Comparison of ENCODE assay signal across 1 cellular context in genomic region chr2:213284105-213285090, GRCh38.
A peak's percentile ranks its signal among the peaks of the same experiment; 100 is the strongest.
TF ChIP-seq lines count a peak whose summit lies in the region.

Gene SPAG16 (plus strand): TSS chr2:213284464.

TF ChIP-seq in HepG2, 621 proteins besides CTCF, POLR2A, EP300 and RAD21 (continued from another document and continues in another):
- no peak for TF ChIP-seq RNF219 (CRISPR knock-in tag; IDR thresholded peaks at IDR 0.05)
- TF ChIP-seq TP53 (CRISPR knock-in tag; conservative IDR thresholded peaks at IDR 0.05) = no peak
- no peak; the same call in 1 of the 2 replicates for TF ChIP-seq ZNF740 (CRISPR knock-in tag; IDR thresholded peaks at IDR 0.05)
- 0 out of 2 replicates have a peak, but pooled peaks have one; percentile 32 for TF ChIP-seq ZMYM2 (CRISPR knock-in tag; IDR thresholded peaks at IDR 0.05)
- no peak; the same call in 1 of the 2 replicates for TF ChIP-seq TMF1 (CRISPR knock-in tag; IDR thresholded peaks at IDR 0.05; ENCODE audit: low read depth)
- peak; percentile 54 for TF ChIP-seq ZNF263 (CRISPR knock-in tag; IDR thresholded peaks at IDR 0.05)
- TF ChIP-seq TCF12 (IDR thresholded peaks at IDR 0.05) = no peak
- peak; percentile 49 for TF ChIP-seq TCF12 (CRISPR knock-in tag; IDR thresholded peaks at IDR 0.05)
- no peak for TF ChIP-seq RBM39 (IDR thresholded peaks at IDR 0.05; ENCODE audit: low read depth, low read length, poor library complexity, severe bottlenecking)
- no peak for TF ChIP-seq ZNF10 (CRISPR knock-in tag; IDR thresholded peaks at IDR 0.05; ENCODE audit: borderline replicate concordance, low read depth)
- TF ChIP-seq, protein P1, sequence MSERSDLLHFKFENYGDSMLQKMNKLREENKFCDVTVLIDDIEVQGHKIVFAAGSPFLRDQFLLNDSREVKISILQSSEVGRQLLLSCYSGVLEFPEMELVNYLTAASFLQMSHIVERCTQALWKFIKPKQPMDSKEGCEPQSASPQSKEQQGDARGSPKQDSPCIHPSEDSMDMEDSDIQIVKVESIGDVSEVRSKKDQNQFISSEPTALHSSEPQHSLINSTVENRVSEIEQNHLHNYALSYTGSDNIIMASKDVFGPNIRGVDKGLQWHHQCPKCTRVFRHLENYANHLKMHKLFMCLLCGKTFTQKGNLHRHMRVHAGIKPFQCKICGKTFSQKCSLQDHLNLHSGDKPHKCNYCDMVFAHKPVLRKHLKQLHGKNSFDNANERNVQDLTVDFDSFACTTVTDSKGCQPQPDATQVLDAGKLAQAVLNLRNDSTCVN (CRISPR knock-in tag; IDR thresholded peaks at IDR 0.05; ENCODE audit: borderline replicate concordance) = peak; percentile 72; the same call in 1 of the 2 replicates
- no peak for TF ChIP-seq ZNF773 (CRISPR knock-in tag; IDR thresholded peaks at IDR 0.05; ENCODE audit: borderline replicate concordance)
- no peak for TF ChIP-seq ZNF484 (CRISPR knock-in tag; IDR thresholded peaks at IDR 0.05; ENCODE audit: borderline replicate concordance, low read depth)
- peak; percentile 85 for TF ChIP-seq PHF20 (CRISPR knock-in tag; IDR thresholded peaks at IDR 0.05)
- peak; percentile 69 for TF ChIP-seq ZNF407 (CRISPR knock-in tag; IDR thresholded peaks at IDR 0.05; ENCODE audit: not compliant biosample characterization)
- TF ChIP-seq CHCHD3 (CRISPR knock-in tag; IDR thresholded peaks at IDR 0.05) = 0 out of 2 replicates have a peak, but pooled peaks have one; percentile 55
- no peak for TF ChIP-seq ZNF160 (CRISPR knock-in tag; IDR thresholded peaks at IDR 0.05)
- peak; percentile 86 for TF ChIP-seq ARID5B (CRISPR knock-in tag; IDR thresholded peaks at IDR 0.05)
- no peak for TF ChIP-seq JUNB (CRISPR knock-in tag; IDR thresholded peaks at IDR 0.05; ENCODE audit: borderline replicate concordance)
- peak; percentile 79 for TF ChIP-seq MIER2 (CRISPR knock-in tag; IDR thresholded peaks at IDR 0.05)
- TF ChIP-seq ZEB1 (IDR thresholded peaks at IDR 0.05; ENCODE audit: insufficient replicate concordance, low read depth) = peak; percentile 67
- TF ChIP-seq U2AF2 (IDR thresholded peaks at IDR 0.05; ENCODE audit: low read depth, low read length) = peak; percentile 33; the same call in 1 of the 2 replicates
- peak; percentile 88 for TF ChIP-seq MEF2D (CRISPR knock-in tag; IDR thresholded peaks at IDR 0.05)
- TF ChIP-seq, protein P2, sequence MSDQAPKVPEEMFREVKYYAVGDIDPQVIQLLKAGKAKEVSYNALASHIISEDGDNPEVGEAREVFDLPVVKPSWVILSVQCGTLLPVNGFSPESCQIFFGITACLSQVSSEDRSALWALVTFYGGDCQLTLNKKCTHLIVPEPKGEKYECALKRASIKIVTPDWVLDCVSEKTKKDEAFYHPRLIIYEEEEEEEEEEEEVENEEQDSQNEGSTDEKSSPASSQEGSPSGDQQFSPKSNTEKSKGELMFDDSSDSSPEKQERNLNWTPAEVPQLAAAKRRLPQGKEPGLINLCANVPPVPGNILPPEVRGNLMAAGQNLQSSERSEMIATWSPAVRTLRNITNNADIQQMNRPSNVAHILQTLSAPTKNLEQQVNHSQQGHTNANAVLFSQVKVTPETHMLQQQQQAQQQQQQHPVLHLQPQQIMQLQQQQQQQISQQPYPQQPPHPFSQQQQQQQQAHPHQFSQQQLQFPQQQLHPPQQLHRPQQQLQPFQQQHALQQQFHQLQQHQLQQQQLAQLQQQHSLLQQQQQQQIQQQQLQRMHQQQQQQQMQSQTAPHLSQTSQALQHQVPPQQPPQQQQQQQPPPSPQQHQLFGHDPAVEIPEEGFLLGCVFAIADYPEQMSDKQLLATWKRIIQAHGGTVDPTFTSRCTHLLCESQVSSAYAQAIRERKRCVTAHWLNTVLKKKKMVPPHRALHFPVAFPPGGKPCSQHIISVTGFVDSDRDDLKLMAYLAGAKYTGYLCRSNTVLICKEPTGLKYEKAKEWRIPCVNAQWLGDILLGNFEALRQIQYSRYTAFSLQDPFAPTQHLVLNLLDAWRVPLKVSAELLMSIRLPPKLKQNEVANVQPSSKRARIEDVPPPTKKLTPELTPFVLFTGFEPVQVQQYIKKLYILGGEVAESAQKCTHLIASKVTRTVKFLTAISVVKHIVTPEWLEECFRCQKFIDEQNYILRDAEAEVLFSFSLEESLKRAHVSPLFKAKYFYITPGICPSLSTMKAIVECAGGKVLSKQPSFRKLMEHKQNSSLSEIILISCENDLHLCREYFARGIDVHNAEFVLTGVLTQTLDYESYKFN (CRISPR knock-in tag; conservative IDR thresholded peaks at IDR 0.05) = peak; percentile 72
- TF ChIP-seq ZNF615 (CRISPR knock-in tag; IDR thresholded peaks at IDR 0.05; ENCODE audit: borderline replicate concordance) = no peak
- peak; percentile 94; the same call in 1 of the 2 replicates for TF ChIP-seq PAX8 (CRISPR knock-in tag; IDR thresholded peaks at IDR 0.05; ENCODE audit: borderline replicate concordance)
- peak; percentile 9 for TF ChIP-seq ZFP36 (IDR thresholded peaks at IDR 0.05; ENCODE audit: borderline replicate concordance, low read depth, low read length, partially characterized antibody)
- TF ChIP-seq KDM5A (IDR thresholded peaks at IDR 0.05; ENCODE audit: borderline replicate concordance, low read length) = peak; percentile 91
- TF ChIP-seq FIP1L1 (IDR thresholded peaks at IDR 0.05; ENCODE audit: borderline replicate concordance, insufficient read depth, low read depth, low read length) = no peak
- TF ChIP-seq ZBTB38 (CRISPR knock-in tag; IDR thresholded peaks at IDR 0.05) = peak; percentile 88
- TF ChIP-seq NR2F2 (IDR thresholded peaks at IDR 0.05; ENCODE audit: borderline replicate concordance, low read depth) = no peak; the same call in 1 of the 2 replicates
- TF ChIP-seq ZBTB44 (CRISPR knock-in tag; IDR thresholded peaks at IDR 0.05) = 0 out of 2 replicates have a peak, but pooled peaks have one; percentile 62
- TF ChIP-seq THRA (CRISPR knock-in tag; IDR thresholded peaks at IDR 0.05; ENCODE audit: borderline replicate concordance) = peak; percentile 68
- TF ChIP-seq ZFP62 (CRISPR knock-in tag; IDR thresholded peaks at IDR 0.05) = no peak
